ENCODE assay signal across 13 cellular contexts in genomic region chr3:66418432-66419052, GRCh38.
DNase-seq lines count a peak whose midpoint lies in the region; ATAC-seq, FAIRE-seq and TF ChIP-seq lines count a peak whose summit lies in the region.
"Had no signal": no experiment of that assay in that cellular context is flagged by ENCODE, and none has a peak within 500 bp of the region (broad histone marks: within the 10 kb centered on the region; RNA-seq: fewer than 3 reads in every experiment).

No MANE protein-coding gene starts in this region.

- no peak overlapping the region for H2BK20ac ChIP-seq in H1 (ENCODE audit: low read length)

- no peak overlapping the region for H2AFZ ChIP-seq in H1 (ENCODE audit: low read length)

- H3K4me3 ChIP-seq in H1 (ENCODE audit: extremely low read depth in 1 of 4, insufficient read depth in 2 of 4, low read depth in 3 of 4, low read length in 4 of 4) = no peak overlapping the region
- H3K4me3 ChIP-seq in muscle layer of duodenum (ENCODE audit: low read depth in 1 of 2, low read length in 2 of 2) = no peak overlapping the region
- H3K4me3 ChIP-seq in vagina = no peak overlapping the region
- H3K4me3 ChIP-seq: A549, skin epidermis had no signal

- H3K4me3 Mint-ChIP-seq in activated T-cell treated with anti-CD3 and anti-CD28 coated beads, Interleukin-2, amount 50 U/mL, for 72 hours = no peak overlapping the region
- H3K4me3 Mint-ChIP-seq in CD14-positive monocyte = no peak overlapping the region
- H3K4me3 Mint-ChIP-seq: stimulated activated naive CD8-positive, alpha-beta T cell treated with anti-CD3 and anti-CD28 coated beads, Interleukin-15, amount 100 ng/mL, for 72 hours had no signal

- no peak for TF ChIP-seq EP300 in H1 (IDR thresholded peaks at IDR 0.05; ENCODE audit: borderline replicate concordance in 1 of 2, low read depth in 2 of 2, low read length in 2 of 2)

- no peak overlapping the region for H2BK15ac ChIP-seq in H1 (ENCODE audit: low read length)

- no peak overlapping the region for H3K23ac ChIP-seq in H1 (ENCODE audit: insufficient read length)

- peaks cover 21% of the 10 kb centered on the region for H3K79me1 ChIP-seq in H1 (ENCODE audit: low read depth, low read length)

- H3K4me2 ChIP-seq in H1 (ENCODE audit: insufficient read depth in 1 of 2, low read depth in 2 of 2, low read length in 2 of 2) = peak overlapping the region in 1 of 2 experiments; percentile 27; a peak in 1 of 4 replicates
- H3K4me2 ChIP-seq: A549 had no signal

- no peak for FAIRE-seq in H1 (lab: Jason Lieb, UNC)
- FAIRE-seq: A549 had no signal

- ATAC-seq in activated T-cell treated with anti-CD3 and anti-CD28 coated beads, Interleukin-2, amount 50 U/mL, for 72 hours (replicated peaks in 1 of 2) = no peak
- ATAC-seq in HG02588 (IDR thresholded peaks at IDR 0.05; ENCODE audit: unreplicated experiment) = no peak
- ATAC-seq: A549; stimulated activated naive CD8-positive, alpha-beta T cell treated with anti-CD3 and anti-CD28 coated beads, Interleukin-15, amount 100 ng/mL, for 72 hours had no signal

- H3K18ac ChIP-seq in H1 (ENCODE audit: extremely low read depth, low read length) = peak overlapping the region; percentile 16; the same call in 1 of the 2 replicates

- POLR2A ChIA-PET in H1 (lab: Charles Lee; ENCODE audit: partially characterized antibody) = interaction anchor here (1.5 kb wide), 1 partner anchor 9 kb away, joined by 4 read pairs; no protein-coding TSS in a partner anchor

- no peaks in the 10 kb centered on the region for H3K27me3 Mint-ChIP-seq in activated T-cell treated with anti-CD3 and anti-CD28 coated beads, Interleukin-2, amount 50 U/mL, for 72 hours (ENCODE audit: low read depth)
- H3K27me3 Mint-ChIP-seq in CD14-positive monocyte (ENCODE audit: low read depth in 3 of 3) = peaks cover 0 to 2% (median 0%) of the 10 kb centered on the region in 3 donors
- H3K27me3 Mint-ChIP-seq: stimulated activated naive CD8-positive, alpha-beta T cell treated with anti-CD3 and anti-CD28 coated beads, Interleukin-15, amount 100 ng/mL, for 72 hours had no signal

- H3K9ac ChIP-seq in H1 (replicated peaks in 1 of 4; ENCODE audit: extremely low read depth in 1 of 4, low read depth in 3 of 4, low read length in 3 of 4) = no peak overlapping the region

- TF ChIP-seq CTCF in H1 (IDR thresholded peaks at IDR 0.05; ENCODE audit: control extremely low read depth in 1 of 3, insufficient read depth in 1 of 3, low read depth in 1 of 3, low read length in 3 of 3) = no peak
- TF ChIP-seq CTCF in vagina (IDR thresholded peaks at IDR 0.05) = no peak
- TF ChIP-seq CTCF in CD14-positive monocyte (IDR thresholded peaks at IDR 0.05) = no peak

- H2BK120ac ChIP-seq in H1 (replicated peaks; ENCODE audit: low read depth, low read length) = no peak overlapping the region

- H2AK5ac ChIP-seq in H1 (ENCODE audit: low read depth, low read length) = 0 out of 2 replicates have a peak overlapping the region, but pooled peaks have one; percentile 34

- peaks cover 6 to 17% of the 10 kb centered on the region in 2 experiments for H4K20me1 ChIP-seq in H1 (replicated peaks in 1 of 2; ENCODE audit: control insufficient read depth in 1 of 2, insufficient read depth in 2 of 2, low read length in 2 of 2)

- no peak for TF ChIP-seq POLR2A in H1 (IDR thresholded peaks at IDR 0.05; ENCODE audit: control extremely low read depth in 1 of 2, low read depth in 2 of 2, low read length in 2 of 2)
- TF ChIP-seq POLR2A in vagina (IDR thresholded peaks at IDR 0.05) = no peak

- DNase-seq in activated T-cell treated with anti-CD3 and anti-CD28 coated beads, Interleukin-2, amount 50 U/mL, for 72 hours = no peak
- DNase-seq in activated T-cell treated with anti-CD3 and anti-CD28 coated beads, Interleukin-2, amount 50 U/mL, for 48 hours = no peak
- DNase-seq in H1 (ENCODE audit: low read depth in 1 of 2, low spot score in 2 of 2) (no peak), vagina (ENCODE audit: extremely low spot score in 2 of 2) (no peak), HK-2 (ENCODE audit: unreplicated experiment) (no peak), CD14-positive monocyte (ENCODE audit: low spot score) (no peak)
- DNase-seq: NCI-H2171; stimulated activated naive CD8-positive, alpha-beta T cell treated with anti-CD3 and anti-CD28 coated beads, Interleukin-15, amount 100 ng/mL, for 72 hours had no signal

- H3K14ac ChIP-seq in H1 (ENCODE audit: insufficient read length) = no peak overlapping the region

- peaks cover 25 to 28% of the 10 kb centered on the region in 2 experiments for H3K9me3 ChIP-seq in H1 (ENCODE audit: insufficient read depth in 2 of 2, low read depth in 1 of 2, low read length in 1 of 2)
- H3K9me3 ChIP-seq in muscle layer of duodenum (ENCODE audit: control insufficient read depth in 1 of 2, low read length in 2 of 2) = no peaks in the 10 kb centered on the region
- H3K9me3 ChIP-seq in vagina = no peaks in the 10 kb centered on the region

- H2BK5ac ChIP-seq in H1 (ENCODE audit: low read depth, low read length) = no peak overlapping the region

- H3K36me3 Mint-ChIP-seq in activated T-cell treated with anti-CD3 and anti-CD28 coated beads, Interleukin-2, amount 50 U/mL, for 72 hours (ENCODE audit: insufficient read depth in 2 of 2) = peaks cover 27 to 29% of the 10 kb centered on the region in 2 donors
- peaks cover 0 to 6% of the 10 kb centered on the region in 2 donors for H3K36me3 Mint-ChIP-seq in CD14-positive monocyte

- H3K4ac ChIP-seq in H1 (replicated peaks; ENCODE audit: insufficient read length, low read depth, low read length) = no peak overlapping the region

- no peak overlapping the region for H4K8ac ChIP-seq in H1 (ENCODE audit: extremely low read depth, insufficient read depth, low read length)

- no peak overlapping the region for H3K27ac ChIP-seq in H1 (ENCODE audit: low read depth, low read length)
- H3K27ac ChIP-seq in muscle layer of duodenum (ENCODE audit: low read length) = peak overlapping the region; percentile 51
- H3K27ac ChIP-seq in vagina = peak overlapping the region; percentile 14
- H3K27ac ChIP-seq: A549, HL-60 had no signal

- no peak overlapping the region for H3K56ac ChIP-seq in H1 (replicated peaks; ENCODE audit: insufficient read length, low read depth, low read length)

- no peak overlapping the region for H4K5ac ChIP-seq in H1 (ENCODE audit: insufficient read length, low read depth, low read length)

- H3K27me3 ChIP-seq in H1 (replicated peaks in 1 of 4; ENCODE audit: control insufficient read depth in 3 of 4, extremely low read depth in 1 of 4, insufficient read depth in 3 of 4, low read length in 3 of 4) (no peaks in the 10 kb centered on the region), muscle layer of duodenum (ENCODE audit: low read depth, low read length) (no peaks in the 10 kb centered on the region), vagina (no peaks in the 10 kb centered on the region)

- CTCF ChIA-PET in H1 (lab: Charles Lee; ENCODE audit: partially characterized antibody) = interaction anchor here (0.8 to 1.8 kb wide), 6 partner anchors 10 to 403 kb away, joined by 3 to 6 read pairs (median 3); no protein-coding TSS in a partner anchor

- no peak for TF ChIP-seq RAD21 in H1 (IDR thresholded peaks at IDR 0.05 in 1 of 2, conservative IDR thresholded peaks at IDR 0.05 in 1 of 2; ENCODE audit: low read depth in 2 of 2, low read length in 2 of 2)

- intact Hi-C loops in vagina (cut with DNase I) = no loop called here
- intact Hi-C loops in CD14-positive monocyte (cut with micrococcal nuclease) = no loop called here

- H3K4me1 Mint-ChIP-seq in activated T-cell treated with anti-CD3 and anti-CD28 coated beads, Interleukin-2, amount 50 U/mL, for 72 hours (ENCODE audit: low read depth) = peaks cover 2% of the 10 kb centered on the region
- H3K4me1 Mint-ChIP-seq in CD14-positive monocyte = no peaks in the 10 kb centered on the region
- H3K4me1 Mint-ChIP-seq: stimulated activated naive CD8-positive, alpha-beta T cell treated with anti-CD3 and anti-CD28 coated beads, Interleukin-15, amount 100 ng/mL, for 72 hours had no signal

- H3K36me3 ChIP-seq in H1 (ENCODE audit: control insufficient read depth in 2 of 4, insufficient read depth in 4 of 4, low read length in 3 of 4) = peaks cover 19 to 62% (median 45%) of the 10 kb centered on the region in 4 experiments; a peak in 7 of 8 replicates
- peaks cover 8 to 9% of the 10 kb centered on the region in 2 donors for H3K36me3 ChIP-seq in muscle layer of duodenum (ENCODE audit: control insufficient read depth in 1 of 2, insufficient read depth in 2 of 2, low read length in 2 of 2)
- peaks cover 0 to 1% of the 10 kb centered on the region in 2 donors for H3K36me3 ChIP-seq in vagina

- H2BK12ac ChIP-seq in H1 (ENCODE audit: low read depth, low read length) = no peak overlapping the region

- H3K79me2 ChIP-seq in H1 (ENCODE audit: control insufficient read depth in 1 of 2, insufficient read depth in 2 of 2, low read length in 2 of 2) = peaks cover 8 to 90% of the 10 kb centered on the region in 2 experiments

- 92% methylated on average over 13 of the region's 13 CpGs; no CpG with 5 or more reads in 1 of the 2 experiments for WGBS in H1 (ENCODE audit: extremely low coverage in 1 of 2, insufficient coverage in 1 of 2, insufficient read length in 1 of 2, insufficient replicate concordance in 2 of 2, low coverage in 1 of 2, low lambda C conversion rate in 2 of 2, missing lambda C conversion rate in 1 of 2), 2 experiments

- H4K91ac ChIP-seq in H1 (replicated peaks; ENCODE audit: insufficient read length, low read length) = no peak overlapping the region

- H3K4me1 ChIP-seq in H1 (replicated peaks in 1 of 4; ENCODE audit: control insufficient read depth in 3 of 4, insufficient read depth in 4 of 4, low read length in 3 of 4) = peaks cover 4 to 16% (median 7%) of the 10 kb centered on the region in 4 experiments; a peak in 5 of 7 replicates
- H3K4me1 ChIP-seq in muscle layer of duodenum (ENCODE audit: control insufficient read depth in 1 of 2, insufficient read depth in 2 of 2, low read length in 2 of 2) = peaks cover 0 to 48% of the 10 kb centered on the region in 2 donors
- peaks cover 33% of the 10 kb centered on the region for H3K4me1 ChIP-seq in vagina

- peaks cover 11 to 12% of the 10 kb centered on the region in 2 donors for H3K9me3 Mint-ChIP-seq in activated T-cell treated with anti-CD3 and anti-CD28 coated beads, Interleukin-2, amount 50 U/mL, for 72 hours
- H3K9me3 Mint-ChIP-seq in CD14-positive monocyte = peaks cover 24 to 40% (median 27%) of the 10 kb centered on the region in 7 donors

- no peaks in the 10 kb centered on the region for H3K23me2 ChIP-seq in H1 (ENCODE audit: low read depth, low read length)

- H3K27ac Mint-ChIP-seq in activated T-cell treated with anti-CD3 and anti-CD28 coated beads, Interleukin-2, amount 50 U/mL, for 72 hours = peak overlapping the region; percentile 30
- no peak overlapping the region for H3K27ac Mint-ChIP-seq in CD14-positive monocyte
- H3K27ac Mint-ChIP-seq: stimulated activated naive CD8-positive, alpha-beta T cell treated with anti-CD3 and anti-CD28 coated beads, Interleukin-15, amount 100 ng/mL, for 72 hours had no signal

TF ChIP-seq in H1, 55 proteins besides CTCF, POLR2A, EP300 and RAD21:
- no peak for TF ChIP-seq MAFK (IDR thresholded peaks at IDR 0.05; ENCODE audit: low read depth, low read length)
